8 cellular contexts compared by ENCODE assay signal in genomic region chr17:76772842-76773521, GRCh38.
DNase-seq lines count a peak whose midpoint lies in the region; ATAC-seq lines count a peak whose summit lies in the region.

No MANE protein-coding gene starts in this region.

- intact Hi-C loops in head of caudate nucleus (cut with DNase I) = no loop called here

- H3K4me3 ChIP-seq in skin epidermis = peak overlapping the region in 2 of 7 experiments; percentile 3 to 9

- no peak for ATAC-seq in GM21423 (IDR thresholded peaks at IDR 0.05; ENCODE audit: unreplicated experiment)

- peak overlapping the region; percentile 64 for H3K27ac ChIP-seq in epithelial cell of prostate
- peak overlapping the region in 17 of 21 experiments; percentile 21 to 84 (median 59) for H3K27ac ChIP-seq in skin epidermis

- peak; percentile 86 for DNase-seq in AG08395 (ENCODE audit: low spot score)
- peak; percentile 96 for DNase-seq in MV-4-11 (lab: John Stamatoyannopoulos, UW)
- DNase-seq in activated CD4-positive, alpha-beta T cell treated with anti-CD3 and anti-CD28 coated beads, Interleukin-2, amount 50 U/mL, for 48 hours = peak; percentile 30 to 48
- peak; percentile 62 for DNase-seq in epithelial cell of prostate (ENCODE audit: low read depth, low spot score)
- no peak for DNase-seq in NCI-H345 (lab: John Stamatoyannopoulos, UW)
- DNase-seq in head of caudate nucleus = no peak

Comparison
In these comparisons a context has a peak if more than half of its experiments do, and no peak if none do; other contexts are left out.
1. DNase-seq: peak in AG08395 (single experiment), MV-4-11 (single experiment), activated CD4-positive, alpha-beta T cell treated with anti-CD3 and anti-CD28 coated beads, Interleukin-2, amount 50 U/mL, for 48 hours (2 of 2) and epithelial cell of prostate (single experiment); none in NCI-H345 (single experiment) and head of caudate nucleus (0 of 42).